In genomic region chr15:99059010-99059981, GRCh38 we compare ENCODE assay signal across 8 cellular contexts.
DNase-seq lines count a peak whose midpoint lies in the region; ATAC-seq lines count a peak whose summit lies in the region.

No MANE protein-coding gene starts in this region.

- H3K4me1 ChIP-seq in endocrine pancreas (ENCODE audit: control insufficient read depth, insufficient read depth, low read length) = no peaks in the 10 kb centered on the region

- peaks cover 15% of the 10 kb centered on the region for H3K27me3 Mint-ChIP-seq in memory B cell

- no peak overlapping the region for H3K27ac Mint-ChIP-seq in memory B cell

- no peaks in the 10 kb centered on the region for H3K9me3 Mint-ChIP-seq in memory B cell

- peak; percentile 5 for DNase-seq in NCI-H2107 (lab: John Stamatoyannopoulos, UW)
- DNase-seq in NCI-H2107 treated with DMSO at 0.1 percent for 48 hours (lab: John Stamatoyannopoulos, UW; ENCODE audit: unreplicated experiment) = no peak
- DNase-seq in NCI-H2196 (lab: John Stamatoyannopoulos, UW; ENCODE audit: unreplicated experiment) = peak; percentile 55
- DNase-seq in activated CD8-positive, alpha-beta memory T cell treated with anti-CD3 and anti-CD28 coated beads for 48 hours (ENCODE audit: low read depth in 2 of 3, low spot score in 2 of 3) = peak; percentile 19 to 31 (median 22)
- DNase-seq in memory B cell (ENCODE audit: low spot score in 2 of 2) = peak; percentile 26 to 52
- peak in 2 of 3 experiments; percentile 21 to 36 for DNase-seq in stimulated activated CD4-positive, alpha-beta T cell treated with anti-CD3 and anti-CD28 coated beads, TNF-alpha, amount 100 ng/mL, for 4 hours (ENCODE audit: low read depth in 3 of 3)

- no peaks in the 10 kb centered on the region for H3K9me3 ChIP-seq in endocrine pancreas (ENCODE audit: control insufficient read depth, low read length)

- no peaks in the 10 kb centered on the region for H3K36me3 Mint-ChIP-seq in memory B cell

- no peaks in the 10 kb centered on the region for H3K36me3 ChIP-seq in endocrine pancreas (ENCODE audit: control insufficient read depth, insufficient read depth, low read length)

- H3K4me3 ChIP-seq in endocrine pancreas (ENCODE audit: control insufficient read depth, insufficient read depth, low read length) = no peak overlapping the region

- no peaks in the 10 kb centered on the region for H3K27me3 ChIP-seq in endocrine pancreas (ENCODE audit: control insufficient read depth, insufficient read depth, low read length)

- peak; percentile 83 for ATAC-seq in HG02798 (IDR thresholded peaks at IDR 0.05; ENCODE audit: poor library complexity, unreplicated experiment)
- peak; percentile 66 for ATAC-seq in memory B cell (ENCODE audit: low read depth)

- peak overlapping the region; percentile 67 for H3K4me3 Mint-ChIP-seq in memory B cell

- peaks cover 3% of the 10 kb centered on the region for H3K4me1 Mint-ChIP-seq in memory B cell

- H3K9ac ChIP-seq in endocrine pancreas (ENCODE audit: control insufficient read depth, insufficient read depth, low read length) = peak overlapping the region; percentile 56
